Comparison of ENCODE assay signal across 15 cellular contexts in the genomic region with DNA sequence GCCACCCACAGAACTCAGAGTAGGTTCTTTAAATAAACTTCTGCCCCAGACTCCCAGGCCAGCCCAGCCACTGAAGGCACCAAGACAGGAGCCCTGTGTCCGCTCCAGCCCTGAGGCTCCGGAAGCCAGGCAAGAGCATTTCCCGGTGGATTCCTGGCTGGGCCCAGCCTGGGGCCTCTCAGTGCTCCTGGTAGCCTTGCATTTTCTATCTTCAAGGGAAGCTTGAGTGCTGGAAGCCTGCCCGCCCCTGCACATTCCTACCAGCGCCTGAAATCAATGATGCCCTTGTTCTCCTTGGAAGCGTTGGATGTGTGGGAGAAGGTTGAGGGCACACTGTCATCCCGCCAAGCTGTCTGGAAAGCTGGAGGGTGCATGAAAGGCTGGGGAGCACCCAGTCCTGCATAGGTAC.
DNase-seq lines count a peak whose midpoint lies in the region; ATAC-seq and TF ChIP-seq lines count a peak whose summit lies in the region.
"Had no signal": no experiment of that assay in that cellular context is flagged by ENCODE, and none has a peak within 500 bp of the region (broad histone marks: within the 10 kb centered on the region; RNA-seq: fewer than 3 reads in every experiment).

No MANE protein-coding gene starts in this region.

- DNase-seq in A172 (ENCODE audit: low spot score) (peak; percentile 15), RWPE1 (ENCODE audit: low spot score) (no peak), epithelial cell of prostate (ENCODE audit: low read depth, low spot score) (no peak), neural crest cell (ENCODE audit: low read depth, low spot score) (peak; percentile 54), PC-9 (no peak)
- no peak for DNase-seq in naive thymus-derived CD8-positive, alpha-beta T cell
- DNase-seq in activated T-cell treated with anti-CD3 and anti-CD28 coated beads, Interleukin-2, amount 50 U/mL, for 1 hour, result no peak
- DNase-seq: ACHN; activated CD4-positive, CD25-positive, alpha-beta regulatory T cell; central memory CD4-positive, alpha-beta T cell; DND-41; NCI-H446 treated with DMSO at 0.1 percent for 48 hours had no signal

- H3K4me2 ChIP-seq in PC-9, result no peak overlapping the region

- no peaks in the 10 kb centered on the region for H3K27me3 ChIP-seq in PC-9 (ENCODE audit: insufficient read depth, low read depth)
- H3K27me3 ChIP-seq: ovary had no signal

- H3F3A ChIP-seq in PC-9 (ENCODE audit: insufficient read depth, low read depth), result no peaks in the 10 kb centered on the region

- intact Hi-C loops in PC-9 (cut with micrococcal nuclease; ENCODE audit: unreplicated experiment), result loop anchor here (10.0 kb wide), 1 partner anchor 341 kb away; the partner anchor contains the start of gene HMGB1

- TF ChIP-seq CTCF in RWPE1 (conservative IDR thresholded peaks at IDR 0.05; ENCODE audit: low read depth), result no peak
- no peak for TF ChIP-seq CTCF in neural crest cell (conservative IDR thresholded peaks at IDR 0.05)
- no peak for TF ChIP-seq CTCF in PC-9 (conservative IDR thresholded peaks at IDR 0.05)

- BruUV-seq in PC-9 (replicated peaks; lab: Mats Ljungman, UMichigan), result no TSS peak

- CTCF ChIA-PET in RWPE1 (lab: Yijun Ruan, JAX) (interaction anchor here (1.2 kb wide), 1 partner anchor 60 kb away, joined by 3 read pairs; no protein-coding TSS in a partner anchor), PC-9 (lab: Charles Lee) (interaction anchor here (0.6 kb wide), 1 partner anchor 67 kb away, joined by 6 read pairs; no protein-coding TSS in a partner anchor)

- H2AFZ ChIP-seq in PC-9, result no peak overlapping the region

- no peaks in the 10 kb centered on the region for H4K20me1 ChIP-seq in PC-9 (ENCODE audit: insufficient read depth)

- H3K9me2 ChIP-seq in PC-9 (ENCODE audit: insufficient read depth), result no peaks in the 10 kb centered on the region

- H3K79me2 ChIP-seq in PC-9 (ENCODE audit: low read depth), result no peaks in the 10 kb centered on the region

- no peaks in the 10 kb centered on the region for H3K36me3 ChIP-seq in PC-9 (ENCODE audit: low read depth)
- H3K36me3 ChIP-seq: ovary had no signal

- H3K4me1 ChIP-seq in PC-9 (replicated peaks; ENCODE audit: insufficient read depth), result no peaks in the 10 kb centered on the region

- POLR2A ChIA-PET in RWPE1 (lab: Yijun Ruan, JAX; ENCODE audit: low non-redundant PET) (no interaction called here), PC-9 (lab: Charles Lee; ENCODE audit: unreplicated experiment) (no interaction called here)
- POLR2A ChIA-PET in naive thymus-derived CD8-positive, alpha-beta T cell (lab: Charles Lee), result interaction anchor here (0.6 kb wide), 1 partner anchor 124 kb away, joined by 3 read pairs; no protein-coding TSS in a partner anchor

- H3K27ac Mint-ChIP-seq in neural crest cell (ENCODE audit: unreplicated experiment), result peak overlapping the region; percentile 83
- peak overlapping the region in 1 of 10 donors; percentile 2 for H3K27ac Mint-ChIP-seq in naive thymus-derived CD8-positive, alpha-beta T cell

- H3K9me3 ChIP-seq in PC-9 (ENCODE audit: insufficient read depth, low read depth), result no peaks in the 10 kb centered on the region
- H3K9me3 ChIP-seq: ovary had no signal

- peaks cover 63% of the 10 kb centered on the region for H3K4me1 Mint-ChIP-seq in neural crest cell
- peaks cover 8 to 12% (median 9%) of the 10 kb centered on the region in 4 donors for H3K4me1 Mint-ChIP-seq in naive thymus-derived CD8-positive, alpha-beta T cell

- no peaks in the 10 kb centered on the region for H3K9me3 Mint-ChIP-seq in neural crest cell
- no peaks in the 10 kb centered on the region for H3K9me3 Mint-ChIP-seq in naive thymus-derived CD8-positive, alpha-beta T cell

- ATAC-seq in HG02981 (IDR thresholded peaks at IDR 0.05; ENCODE audit: unreplicated experiment), result no peak
- no peak for ATAC-seq in naive thymus-derived CD8-positive, alpha-beta T cell
- ATAC-seq: Right ventricle myocardium inferior had no signal

- no peak overlapping the region for H3K4me3 ChIP-seq in PC-9
- H3K4me3 ChIP-seq: ovary had no signal

- no peaks in the 10 kb centered on the region for H3K27me3 Mint-ChIP-seq in neural crest cell (ENCODE audit: low read depth)
- peaks cover 0 to 7% (median 0%) of the 10 kb centered on the region in 5 donors for H3K27me3 Mint-ChIP-seq in naive thymus-derived CD8-positive, alpha-beta T cell

- no peaks in the 10 kb centered on the region for H3K36me3 Mint-ChIP-seq in neural crest cell (ENCODE audit: low read depth)
- no peaks in the 10 kb centered on the region for H3K36me3 Mint-ChIP-seq in naive thymus-derived CD8-positive, alpha-beta T cell

- H3K27ac ChIP-seq in RWPE1 (peak overlapping the region; percentile 23; the same call in 1 of the 2 replicates), epithelial cell of prostate (peak overlapping the region; percentile 52), PC-9 (no peak overlapping the region)
- H3K27ac ChIP-seq: ovary had no signal

- peak overlapping the region; percentile 74 for H3K4me3 Mint-ChIP-seq in neural crest cell
- no peak overlapping the region for H3K4me3 Mint-ChIP-seq in naive thymus-derived CD8-positive, alpha-beta T cell

Comparison
In these comparisons a context has a peak if more than half of its experiments do, and no peak if none do; other contexts are left out.
1. DNase-seq: peak in A172 (single experiment) and neural crest cell (single experiment); none in RWPE1 (single experiment), epithelial cell of prostate (single experiment), naive thymus-derived CD8-positive, alpha-beta T cell (0 of 10), activated T-cell treated with anti-CD3 and anti-CD28 coated beads, Interleukin-2, amount 50 U/mL, for 1 hour (single experiment) and PC-9 (0 of 2).